Comparison of ENCODE assay signal across 14 cellular contexts in genomic region chr2:159225025-159226016, GRCh38.
DNase-seq lines count a peak whose midpoint lies in the region; ATAC-seq, FAIRE-seq and TF ChIP-seq lines count a peak whose summit lies in the region.
"Had no signal": no experiment of that assay in that cellular context is flagged by ENCODE, and none has a peak within 500 bp of the region (broad histone marks: within the 10 kb centered on the region; RNA-seq: fewer than 3 reads in every experiment).

No MANE protein-coding gene starts in this region.

- in situ Hi-C loops in brain microvascular endothelial cell (cut with HindIII; ENCODE audit: low pct_ligation_motif_present, low sequenced_read_pairs) (no loop called here), HepG2 (cut with HindIII; ENCODE audit: extremely low pct_ligation_motif_present, low pct_unique_long_range_greater_than_20kb) (no loop called here)

- POLR2A ChIA-PET in HepG2 (lab: Yijun Ruan, JAX) = no interaction called here

- intact Hi-C loops in HepG2 (cut with micrococcal nuclease; ENCODE audit: unreplicated experiment) = no loop called here
- intact Hi-C loops in stomach (cut with DNase I; ENCODE audit: low total_unique reads) = no loop called here

- peaks cover 64% of the 10 kb centered on the region for H3K36me3 ChIP-seq in brain microvascular endothelial cell (replicated peaks)
- H3K36me3 ChIP-seq in HepG2 (replicated peaks in 1 of 2; ENCODE audit: control insufficient read depth in 1 of 2, insufficient read depth in 2 of 2, low read length in 2 of 2) = peaks cover 1 to 4% of the 10 kb centered on the region in 2 experiments; a peak in 2 of 5 replicates
- peaks cover 42 to 98% (median 87%) of the 10 kb centered on the region in 4 donors for H3K36me3 ChIP-seq in stomach

- no peak overlapping the region for H3K4me2 ChIP-seq in HepG2 (ENCODE audit: low read depth, low read length)
- H3K4me2 ChIP-seq: A549 had no signal

- no peaks in the 10 kb centered on the region for H3K79me2 ChIP-seq in HepG2 (ENCODE audit: insufficient read depth, low read length)

- no peak overlapping the region for H2AFZ ChIP-seq in HepG2 (ENCODE audit: low read length)

- H3K27ac ChIP-seq in brain microvascular endothelial cell = peak overlapping the region; percentile 34
- H3K27ac ChIP-seq in HepG2 (ENCODE audit: extremely low read length, insufficient read depth, low read length) = no peak overlapping the region
- H3K27ac ChIP-seq in stomach = peak overlapping the region in 4 of 5 donors; percentile 30 to 52 (median 47)
- H3K27ac ChIP-seq: vagina had no signal

- TF ChIP-seq POLR2A in HepG2 (IDR thresholded peaks at IDR 0.05; ENCODE audit: insufficient read depth in 1 of 2, low read depth in 2 of 2, low read length in 2 of 2) (no peak), stomach (IDR thresholded peaks at IDR 0.05) (no peak)

- no TSS peak for BruUV-seq in HepG2 (replicated peaks; lab: Mats Ljungman, UMichigan)

- WGBS in HepG2 (ENCODE audit: low lambda C conversion rate) = 89% methylated on average over 26 of the region's 26 CpGs
- WGBS in stomach, 5 donors = 80 to 92% (median 86%) methylated on average over 24 to 26 of the region's 26 CpGs

- no peak for FAIRE-seq in HepG2 (lab: Jason Lieb, UNC)
- FAIRE-seq: A549, GM12878, H1, small intestine had no signal

- H3K27me3 ChIP-seq in brain microvascular endothelial cell (replicated peaks) (no peaks in the 10 kb centered on the region), HepG2 (ENCODE audit: control insufficient read depth in 1 of 2, insufficient read depth in 2 of 2, low read length in 2 of 2) (no peaks in the 10 kb centered on the region), stomach (no peaks in the 10 kb centered on the region)
- H3K27me3 ChIP-seq: vagina had no signal

- H3K4me3 ChIP-seq in brain microvascular endothelial cell (ENCODE audit: low read depth, low read length) (no peak overlapping the region), HepG2 (replicated peaks in 1 of 3; ENCODE audit: insufficient read depth in 1 of 3, low read depth in 2 of 3, low read length in 3 of 3) (no peak overlapping the region), stomach (no peak overlapping the region)
- H3K4me3 ChIP-seq: A549, GM12878, vagina had no signal

- no peak for TF ChIP-seq CTCF in brain microvascular endothelial cell (IDR thresholded peaks at IDR 0.05; ENCODE audit: low read depth, low read length, missing control alignments)
- no peak for TF ChIP-seq CTCF in HepG2 (CRISPR knock-in tag; IDR thresholded peaks at IDR 0.05)
- TF ChIP-seq CTCF in stomach (IDR thresholded peaks at IDR 0.05) = no peak

- no peak overlapping the region for H3K9ac ChIP-seq in HepG2 (ENCODE audit: insufficient read depth, low read depth, low read length)

- CTCF ChIA-PET in HepG2 (lab: Yijun Ruan, JAX; ENCODE audit: low intra/inter-chr PET ratio, low total read pairs) = no interaction called here

- TF ChIP-seq EP300 in HepG2 (IDR thresholded peaks at IDR 0.05; ENCODE audit: low read depth in 2 of 2, low read length in 2 of 2) = no peak
- TF ChIP-seq EP300 in HepG2 (CRISPR knock-in tag; IDR thresholded peaks at IDR 0.05; ENCODE audit: borderline replicate concordance) = no peak
- TF ChIP-seq EP300 in stomach (IDR thresholded peaks at IDR 0.05) = no peak

- DNase-seq in NCI-H2107 treated with DMSO at 0.1 percent for 48 hours (lab: John Stamatoyannopoulos, UW; ENCODE audit: unreplicated experiment) = peak; percentile 8
- DNase-seq in NCI-H2107 (lab: John Stamatoyannopoulos, UW) = no peak
- DNase-seq in brain microvascular endothelial cell = no peak
- no peak for DNase-seq in HepG2 (ENCODE audit: low spot score)
- DNase-seq in stomach = no peak
- no peak for DNase-seq in NCI-H2171 treated with DMSO at 0.1 percent for 48 hours (lab: John Stamatoyannopoulos, UW)
- no peak for DNase-seq in activated CD4-positive, alpha-beta T cell treated with anti-CD3 and anti-CD28 coated beads for 1 hour
- DNase-seq in OCI-M2 (lab: John Stamatoyannopoulos, UW; ENCODE audit: unreplicated experiment) = no peak
- DNase-seq: NCI-H1694 treated with DMSO at 0.1 percent for 48 hours had no signal

- H3K4me1 ChIP-seq in HepG2 (ENCODE audit: insufficient read depth, low read length) (no peaks in the 10 kb centered on the region), stomach (peaks cover 0 to 7% (median 5%) of the 10 kb centered on the region in 4 donors)

- H3K9me3 ChIP-seq in HepG2 (ENCODE audit: low read length) = no peaks in the 10 kb centered on the region
- no peaks in the 10 kb centered on the region for H3K9me3 ChIP-seq in stomach
- H3K9me3 ChIP-seq: A549, vagina had no signal

- peak; percentile 24; the same call in 2 of the 3 replicates for ATAC-seq in HepG2

- H4K20me1 ChIP-seq in HepG2 (ENCODE audit: insufficient read depth, low read length) = no peaks in the 10 kb centered on the region

- no peak for TF ChIP-seq RAD21 in HepG2 (CRISPR knock-in tag; IDR thresholded peaks at IDR 0.05)

TF ChIP-seq in HepG2, 621 proteins besides CTCF, POLR2A, EP300 and RAD21:
- TF ChIP-seq ZBTB7B (CRISPR knock-in tag; IDR thresholded peaks at IDR 0.05) = no peak
- no peak for TF ChIP-seq SCMH1 (CRISPR knock-in tag; IDR thresholded peaks at IDR 0.05; ENCODE audit: borderline replicate concordance)
